Comparison of ENCODE assay signal across 1 cellular context in the genomic region with DNA sequence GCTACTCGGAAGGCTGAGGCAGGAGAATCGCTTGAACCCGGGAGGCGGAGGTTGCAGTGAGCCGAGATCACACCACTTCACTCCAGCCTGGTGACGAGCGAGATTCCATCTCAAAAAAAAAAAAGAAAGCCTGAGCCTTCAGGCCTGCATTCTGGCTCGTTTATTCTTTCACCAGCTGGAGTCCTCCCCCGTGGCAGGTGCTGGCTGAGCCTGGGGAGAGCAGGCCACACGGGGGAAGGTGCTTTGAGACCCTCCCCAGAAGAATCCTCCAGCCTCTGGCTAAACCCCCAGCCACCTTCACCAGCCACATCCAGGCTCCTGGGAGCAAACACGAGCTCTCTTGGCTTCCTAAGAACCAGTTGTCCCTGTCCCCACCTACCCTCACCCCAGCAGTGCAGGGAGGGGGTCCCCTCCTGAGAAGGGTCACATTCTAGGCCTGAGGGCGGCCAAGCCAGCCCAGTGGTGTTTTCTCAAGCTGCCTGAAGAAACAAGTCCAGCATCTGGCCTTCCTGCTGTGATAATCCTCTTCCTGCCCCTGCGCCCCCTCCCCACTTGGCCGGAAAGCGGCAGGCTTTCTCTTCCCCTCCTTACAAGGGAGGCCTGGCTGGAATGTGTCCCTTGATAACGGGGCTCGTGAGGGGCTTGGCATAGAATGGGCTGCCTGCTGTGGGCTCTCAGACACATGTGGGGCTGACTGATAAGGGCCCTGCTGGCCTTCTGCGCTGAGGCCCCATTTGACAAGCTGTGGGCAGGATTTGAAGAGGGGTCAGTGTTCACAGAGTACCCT.
TF ChIP-seq lines count a peak whose summit lies in the region.

No MANE protein-coding gene starts in this region.

TF ChIP-seq in K562, 482 proteins besides CTCF, POLR2A, EP300 and RAD21 (continued from another document and continues in another):
- TF ChIP-seq, protein P1, sequence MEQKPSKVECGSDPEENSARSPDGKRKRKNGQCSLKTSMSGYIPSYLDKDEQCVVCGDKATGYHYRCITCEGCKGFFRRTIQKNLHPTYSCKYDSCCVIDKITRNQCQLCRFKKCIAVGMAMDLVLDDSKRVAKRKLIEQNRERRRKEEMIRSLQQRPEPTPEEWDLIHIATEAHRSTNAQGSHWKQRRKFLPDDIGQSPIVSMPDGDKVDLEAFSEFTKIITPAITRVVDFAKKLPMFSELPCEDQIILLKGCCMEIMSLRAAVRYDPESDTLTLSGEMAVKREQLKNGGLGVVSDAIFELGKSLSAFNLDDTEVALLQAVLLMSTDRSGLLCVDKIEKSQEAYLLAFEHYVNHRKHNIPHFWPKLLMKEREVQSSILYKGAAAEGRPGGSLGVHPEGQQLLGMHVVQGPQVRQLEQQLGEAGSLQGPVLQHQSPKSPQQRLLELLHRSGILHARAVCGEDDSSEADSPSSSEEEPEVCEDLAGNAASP (IDR thresholded peaks at IDR 0.05): no peak
- peak; percentile 97 for TF ChIP-seq KLF16 (IDR thresholded peaks at IDR 0.05)
- TF ChIP-seq ZFP1 (CRISPR knock-in tag; IDR thresholded peaks at IDR 0.05): no peak
- TF ChIP-seq NR4A1 (CRISPR knock-in tag; IDR thresholded peaks at IDR 0.05): no peak
- TF ChIP-seq NR4A1 (tag; IDR thresholded peaks at IDR 0.05): peak; percentile 82
- no peak for TF ChIP-seq PATZ1 (CRISPR knock-in tag; IDR thresholded peaks at IDR 0.05; ENCODE audit: borderline replicate concordance)
- TF ChIP-seq POLR2AphosphoS2 (IDR thresholded peaks at IDR 0.05; ENCODE audit: low read length): no peak
- TF ChIP-seq ZNF212 (CRISPR knock-in tag; IDR thresholded peaks at IDR 0.05): no peak
- no peak for TF ChIP-seq KAT2B (IDR thresholded peaks at IDR 0.05; ENCODE audit: low read depth, low read length)
- peak; percentile 74 for TF ChIP-seq JUND (IDR thresholded peaks at IDR 0.05; ENCODE audit: borderline replicate concordance, low read depth, low read length)
- no peak; the same call in 2 of the 3 replicates for TF ChIP-seq JUND (tag; IDR thresholded peaks at IDR 0.05; ENCODE audit: borderline replicate concordance, low read depth, low read length)
- no peak for TF ChIP-seq SP2 (IDR thresholded peaks at IDR 0.05; ENCODE audit: extremely low read depth, low read depth, low read length, poor library complexity, severe bottlenecking)
- no peak for TF ChIP-seq MED1 (CRISPR knock-in tag; IDR thresholded peaks at IDR 0.05; ENCODE audit: borderline replicate concordance)
- TF ChIP-seq ZNF644 (tag; IDR thresholded peaks at IDR 0.05; ENCODE audit: low read depth): peak; percentile 91
- no peak for TF ChIP-seq ZHX1 (conservative IDR thresholded peaks at IDR 0.05; ENCODE audit: low read length)
- TF ChIP-seq FOXJ3 (CRISPR knock-in tag; IDR thresholded peaks at IDR 0.05): no peak
- no peak for TF ChIP-seq FOXK1 (CRISPR knock-in tag; IDR thresholded peaks at IDR 0.05; ENCODE audit: borderline replicate concordance)
- TF ChIP-seq, protein P2, sequence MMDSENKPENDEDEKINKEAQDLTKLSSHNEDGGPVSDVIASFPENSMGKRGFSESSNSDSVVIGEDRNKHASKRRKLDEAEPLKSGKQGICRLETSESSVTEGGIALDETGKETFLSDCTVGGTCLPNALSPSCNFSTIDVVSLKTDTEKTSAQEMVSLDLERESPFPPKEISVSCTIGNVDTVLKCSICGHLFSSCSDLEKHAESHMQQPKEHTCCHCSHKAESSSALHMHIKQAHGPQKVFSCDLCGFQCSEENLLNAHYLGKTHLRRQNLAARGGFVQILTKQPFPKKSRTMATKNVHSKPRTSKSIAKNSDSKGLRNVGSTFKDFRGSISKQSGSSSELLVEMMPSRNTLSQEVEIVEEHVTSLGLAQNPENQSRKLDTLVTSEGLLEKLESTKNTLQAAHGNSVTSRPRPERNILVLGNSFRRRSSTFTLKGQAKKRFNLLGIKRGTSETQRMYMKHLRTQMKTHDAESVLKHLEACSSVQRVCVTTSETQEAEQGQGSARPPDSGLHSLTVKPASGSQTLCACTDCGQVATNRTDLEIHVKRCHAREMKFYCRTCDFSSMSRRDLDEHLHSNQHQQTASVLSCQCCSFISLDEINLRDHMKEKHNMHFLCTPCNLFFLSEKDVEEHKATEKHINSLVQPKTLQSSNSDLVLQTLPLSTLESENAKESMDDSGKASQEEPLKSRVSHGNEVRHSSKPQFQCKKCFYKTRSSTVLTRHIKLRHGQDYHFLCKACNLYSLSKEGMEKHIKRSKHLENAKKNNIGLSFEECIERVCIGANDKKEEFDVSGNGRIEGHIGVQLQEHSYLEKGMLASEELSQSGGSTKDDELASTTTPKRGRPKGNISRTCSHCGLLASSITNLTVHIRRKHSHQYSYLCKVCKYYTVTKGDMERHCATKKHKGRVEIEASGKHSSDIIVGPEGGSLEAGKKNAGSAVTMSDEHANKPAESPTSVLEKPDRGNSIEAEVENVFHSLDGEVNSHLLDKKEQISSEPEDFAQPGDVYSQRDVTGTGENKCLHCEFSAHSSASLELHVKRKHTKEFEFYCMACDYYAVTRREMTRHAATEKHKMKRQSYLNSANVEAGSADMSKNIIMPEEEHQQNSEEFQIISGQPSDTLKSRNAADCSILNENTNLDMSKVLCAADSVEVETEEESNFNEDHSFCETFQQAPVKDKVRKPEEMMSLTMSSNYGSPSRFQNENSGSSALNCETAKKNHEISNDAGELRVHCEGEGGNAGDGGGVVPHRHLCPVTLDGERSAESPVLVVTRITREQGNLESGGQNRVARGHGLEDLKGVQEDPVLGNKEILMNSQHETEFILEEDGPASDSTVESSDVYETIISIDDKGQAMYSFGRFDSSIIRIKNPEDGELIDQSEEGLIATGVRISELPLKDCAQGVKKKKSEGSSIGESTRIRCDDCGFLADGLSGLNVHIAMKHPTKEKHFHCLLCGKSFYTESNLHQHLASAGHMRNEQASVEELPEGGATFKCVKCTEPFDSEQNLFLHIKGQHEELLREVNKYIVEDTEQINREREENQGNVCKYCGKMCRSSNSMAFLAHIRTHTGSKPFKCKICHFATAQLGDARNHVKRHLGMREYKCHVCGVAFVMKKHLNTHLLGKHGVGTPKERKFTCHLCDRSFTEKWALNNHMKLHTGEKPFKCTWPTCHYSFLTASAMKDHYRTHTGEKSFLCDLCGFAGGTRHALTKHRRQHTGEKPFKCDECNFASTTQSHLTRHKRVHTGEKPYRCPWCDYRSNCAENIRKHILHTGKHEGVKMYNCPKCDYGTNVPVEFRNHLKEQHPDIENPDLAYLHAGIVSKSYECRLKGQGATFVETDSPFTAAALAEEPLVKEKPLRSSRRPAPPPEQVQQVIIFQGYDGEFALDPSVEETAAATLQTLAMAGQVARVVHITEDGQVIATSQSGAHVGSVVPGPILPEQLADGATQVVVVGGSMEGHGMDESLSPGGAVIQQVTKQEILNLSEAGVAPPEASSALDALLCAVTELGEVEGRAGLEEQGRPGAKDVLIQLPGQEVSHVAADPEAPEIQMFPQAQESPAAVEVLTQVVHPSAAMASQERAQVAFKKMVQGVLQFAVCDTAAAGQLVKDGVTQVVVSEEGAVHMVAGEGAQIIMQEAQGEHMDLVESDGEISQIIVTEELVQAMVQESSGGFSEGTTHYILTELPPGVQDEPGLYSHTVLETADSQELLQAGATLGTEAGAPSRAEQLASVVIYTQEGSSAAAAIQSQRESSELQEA (IDR thresholded peaks at IDR 0.05; ENCODE audit: low read depth): no peak
- TF ChIP-seq TAF9B (IDR thresholded peaks at IDR 0.05; ENCODE audit: partially characterized antibody): no peak
- TF ChIP-seq MCM3 (IDR thresholded peaks at IDR 0.05): no peak
- peak; percentile 96 for TF ChIP-seq CXXC5 (CRISPR knock-in tag; IDR thresholded peaks at IDR 0.05)
- no peak for TF ChIP-seq MCM7 (IDR thresholded peaks at IDR 0.05)
- no peak for TF ChIP-seq GTF2A2 (tag; IDR thresholded peaks at IDR 0.05)
- TF ChIP-seq ZNF41 (CRISPR knock-in tag; conservative IDR thresholded peaks at IDR 0.05): peak; percentile 71; the same call in 1 of the 2 replicates
- TF ChIP-seq STAT6 (CRISPR knock-in tag; IDR thresholded peaks at IDR 0.05): no peak
- TF ChIP-seq, protein P3, sequence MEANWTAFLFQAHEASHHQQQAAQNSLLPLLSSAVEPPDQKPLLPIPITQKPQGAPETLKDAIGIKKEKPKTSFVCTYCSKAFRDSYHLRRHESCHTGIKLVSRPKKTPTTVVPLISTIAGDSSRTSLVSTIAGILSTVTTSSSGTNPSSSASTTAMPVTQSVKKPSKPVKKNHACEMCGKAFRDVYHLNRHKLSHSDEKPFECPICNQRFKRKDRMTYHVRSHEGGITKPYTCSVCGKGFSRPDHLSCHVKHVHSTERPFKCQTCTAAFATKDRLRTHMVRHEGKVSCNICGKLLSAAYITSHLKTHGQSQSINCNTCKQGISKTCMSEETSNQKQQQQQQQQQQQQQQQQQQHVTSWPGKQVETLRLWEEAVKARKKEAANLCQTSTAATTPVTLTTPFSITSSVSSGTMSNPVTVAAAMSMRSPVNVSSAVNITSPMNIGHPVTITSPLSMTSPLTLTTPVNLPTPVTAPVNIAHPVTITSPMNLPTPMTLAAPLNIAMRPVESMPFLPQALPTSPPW (CRISPR knock-in tag; IDR thresholded peaks at IDR 0.05): peak; percentile 98
- TF ChIP-seq E2F5 (CRISPR knock-in tag; IDR thresholded peaks at IDR 0.05): no peak
- peak; percentile 91 for TF ChIP-seq ETV1 (tag; conservative IDR thresholded peaks at IDR 0.05; ENCODE audit: low read depth)
- TF ChIP-seq GATAD2A (IDR thresholded peaks at IDR 0.05): peak; percentile 96
- TF ChIP-seq YY1 (IDR thresholded peaks at IDR 0.05; ENCODE audit: borderline replicate concordance in 1 of 3, control insufficient read depth in 1 of 3, extremely low read depth in 1 of 3, insufficient read depth in 3 of 3, insufficient read length in 1 of 3, insufficient replicate concordance in 2 of 3, low read depth in 1 of 3, low read length in 2 of 3): no peak
